Comparison of ENCODE assay signal across 11 cellular contexts in the genomic region with DNA sequence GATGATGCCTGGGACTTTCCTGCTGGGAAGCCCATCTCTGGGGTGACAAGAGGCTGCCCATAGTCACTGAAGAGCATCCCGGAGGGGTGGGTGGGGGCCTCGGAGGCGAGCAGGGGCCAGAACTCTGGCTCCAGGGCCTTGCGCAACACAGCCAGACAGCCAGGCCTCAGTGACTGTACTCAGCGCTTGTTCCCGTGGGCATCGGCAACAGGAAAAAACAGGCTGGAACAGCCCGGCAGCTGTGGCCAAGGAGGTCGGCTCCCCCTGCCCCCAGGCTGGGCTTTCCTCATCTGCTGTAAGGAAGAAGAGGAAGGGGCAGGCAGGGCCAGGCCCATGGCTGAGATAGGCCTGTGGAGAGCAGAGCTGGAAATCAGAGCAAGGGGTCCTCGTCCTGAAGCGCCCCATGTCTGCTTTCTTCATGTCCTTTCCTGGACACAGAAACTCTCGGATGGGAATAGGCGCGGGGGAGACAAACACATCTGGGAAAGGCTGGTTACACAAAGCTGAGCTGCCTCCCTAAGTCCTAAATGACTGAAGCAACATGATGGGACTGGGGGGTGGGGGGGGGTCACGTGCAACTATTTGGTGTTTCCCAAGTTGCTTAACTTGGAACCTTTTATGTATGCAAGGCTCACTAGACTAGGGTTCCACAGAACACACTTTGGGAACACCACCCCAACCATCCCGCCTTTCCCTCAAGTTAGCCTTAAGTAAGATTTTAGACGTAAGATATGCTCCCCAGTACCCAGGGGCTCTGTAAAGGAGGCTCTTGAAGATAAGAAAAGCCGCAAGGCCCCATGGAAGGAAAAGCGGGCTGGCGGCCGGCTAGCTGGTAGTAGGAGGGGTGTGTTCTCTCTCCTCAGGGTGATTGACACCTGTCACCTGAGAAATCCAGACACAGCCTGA. TPM values are rescaled to one million over a fixed set of nuclear protein-coding genes. Genes with fewer than 3 reads are reported as not detected.
DNase-seq lines count a peak whose midpoint lies in the region; ATAC-seq and TF ChIP-seq lines count a peak whose summit lies in the region.
"Had no signal": no experiment of that assay in that cellular context is flagged by ENCODE, and none has a peak within 500 bp of the region (broad histone marks: within the 10 kb centered on the region; RNA-seq: fewer than 3 reads in every experiment).

No MANE protein-coding gene starts in this region.

- WGBS in H9 (ENCODE audit: extremely low coverage, insufficient read length, low lambda C conversion rate) = no CpG with 5 or more reads among the region's 21 CpGs

- TF ChIP-seq CTCF in H9 (conservative IDR thresholded peaks at IDR 0.05) (no peak), left lung (IDR thresholded peaks at IDR 0.05) (no peak)

- H2AFZ ChIP-seq in H9 (ENCODE audit: low read length) = no peak overlapping the region

- H3K23me2 ChIP-seq in H9 (ENCODE audit: insufficient read length, low read depth, low read length, poor library complexity, severe bottlenecking) = no peaks in the 10 kb centered on the region

- H2BK12ac ChIP-seq in H9 (ENCODE audit: insufficient read length, low read depth, low read length) = no peak overlapping the region

- H3K4me1 ChIP-seq in H9 (ENCODE audit: insufficient read depth, low read length) (peaks cover 3% of the 10 kb centered on the region; the same call in 1 of the 2 replicates), left lung (peaks cover 61 to 80% of the 10 kb centered on the region in 2 donors), skeletal muscle tissue (ENCODE audit: control insufficient read depth in 3 of 3, insufficient read depth in 3 of 3, low read length in 3 of 3) (peaks cover 86% of the 10 kb centered on the region in 3 donors)

- no peak overlapping the region for H3T11ph ChIP-seq in H9 (ENCODE audit: low read length)

- H3K4me3 Mint-ChIP-seq in H9 = no peak overlapping the region

- no peak overlapping the region for H2BK15ac ChIP-seq in H9 (ENCODE audit: low read depth, low read length)

- peak overlapping the region in 2 of 3 experiments; percentile 22 to 32; a peak in 2 of 7 replicates for H3K27ac Mint-ChIP-seq in H9

- H3K4me1 Mint-ChIP-seq in H9 = peaks cover 22 to 38% of the 10 kb centered on the region in 2 experiments

- no peak overlapping the region for H2BK5ac ChIP-seq in H9 (ENCODE audit: insufficient read length, low read length)

- intact Hi-C loops in left lung (cut with DNase I) = no loop called here

- H4K91ac ChIP-seq in H9 (ENCODE audit: insufficient read length, low read depth, low read length) = no peak overlapping the region

- H3K27me3 Mint-ChIP-seq in H9 (ENCODE audit: low read depth) = no peaks in the 10 kb centered on the region

- no peaks in the 10 kb centered on the region for H3K27me3 ChIP-seq in H9 (ENCODE audit: insufficient read depth, low read length)
- H3K27me3 ChIP-seq in left lung = no peaks in the 10 kb centered on the region
- H3K27me3 ChIP-seq in skeletal muscle tissue (ENCODE audit: control insufficient read depth in 3 of 3, insufficient read depth in 3 of 3, low read length in 3 of 3) = no peaks in the 10 kb centered on the region

- H3K27ac ChIP-seq in H9 (ENCODE audit: insufficient read length, low read depth, low read length) (no peak overlapping the region), left lung (peak overlapping the region; percentile 58 to 67), skeletal muscle tissue (ENCODE audit: low read depth, low read length) (peak overlapping the region; percentile 75)

- DNase-seq in H9 (no peak), dermis blood vessel endothelial cell (peak; percentile 96), left lung (peak in 1 of 2 donors; percentile 65), Kasumi-1 (lab: John Stamatoyannopoulos, UW) (no peak), NCI-H446 treated with DMSO at 0.1 percent for 48 hours (lab: John Stamatoyannopoulos, UW) (no peak)
- DNase-seq: activated gamma-delta T cell, NCI-H69, occipital lobe had no signal

- H4K8ac ChIP-seq in H9 (replicated peaks; ENCODE audit: insufficient read length, low read depth, low read length) = no peak overlapping the region

- no peaks in the 10 kb centered on the region for H4K20me1 ChIP-seq in H9 (ENCODE audit: control insufficient read depth, insufficient read depth, insufficient read length)

- H3K9ac ChIP-seq in H9 (ENCODE audit: extremely low read depth, insufficient read length, low read length) (no peak overlapping the region), skeletal muscle tissue (ENCODE audit: low read depth in 1 of 3, low read length in 3 of 3) (peak overlapping the region in 2 of 3 donors; percentile 33 to 66)

- H2AK5ac ChIP-seq in H9 (ENCODE audit: insufficient read length, low read length) = no peak overlapping the region

- H2BK20ac ChIP-seq in H9 (ENCODE audit: low read depth, low read length, poor library complexity, severe bottlenecking) = no peak overlapping the region

- H3K9me3 Mint-ChIP-seq in H9 = no peaks in the 10 kb centered on the region

- no peak overlapping the region for H4K5ac ChIP-seq in H9 (ENCODE audit: insufficient read length, low read depth, low read length)

- no peak overlapping the region for H3K4me2 ChIP-seq in H9 (ENCODE audit: insufficient read depth, insufficient read length, low read length)

- ATAC-seq in left lung (peak; percentile 41), GM18858 (IDR thresholded peaks at IDR 0.05; ENCODE audit: unreplicated experiment) (no peak), HG02870 (IDR thresholded peaks at IDR 0.05; ENCODE audit: unreplicated experiment) (no peak)

- no peak overlapping the region for H2BK120ac ChIP-seq in H9 (ENCODE audit: low read depth, low read length, poor library complexity, severe bottlenecking)

- no peaks in the 10 kb centered on the region for H3K36me3 ChIP-seq in left lung
- H3K36me3 ChIP-seq in skeletal muscle tissue (ENCODE audit: control insufficient read depth in 3 of 3, insufficient read depth in 3 of 3, low read length in 3 of 3) = peaks cover 0 to 3% (median 0%) of the 10 kb centered on the region in 3 donors

- no peak overlapping the region for H3K14ac ChIP-seq in H9 (ENCODE audit: insufficient read depth, low read length)

- no peak overlapping the region for H3K4me3 ChIP-seq in left lung
- H3K4me3 ChIP-seq in skeletal muscle tissue (ENCODE audit: low read length in 3 of 3) = no peak overlapping the region

- no peaks in the 10 kb centered on the region for H3K9me3 ChIP-seq in H9 (ENCODE audit: control insufficient read depth, low read depth, low read length)
- H3K9me3 ChIP-seq in left lung = no peaks in the 10 kb centered on the region
- H3K9me3 ChIP-seq in skeletal muscle tissue (ENCODE audit: control insufficient read depth in 3 of 3, low read length in 3 of 3) = no peaks in the 10 kb centered on the region

- no peaks in the 10 kb centered on the region for H3K79me2 ChIP-seq in H9 (ENCODE audit: insufficient read depth, low read length)

- H3K36me3 Mint-ChIP-seq in H9 (ENCODE audit: insufficient read depth in 1 of 3, low read depth in 3 of 3) = peaks cover 0 to 2% (median 0%) of the 10 kb centered on the region in 3 experiments; a peak in 3 of 7 replicates

- H3K79me1 ChIP-seq in H9 (ENCODE audit: insufficient read depth, low read depth, low read length, poor library complexity, severe bottlenecking) = no peaks in the 10 kb centered on the region

- no peak overlapping the region for H3K4ac ChIP-seq in H9 (ENCODE audit: low read depth, low read length)

- no peak overlapping the region for H3K56ac ChIP-seq in H9 (ENCODE audit: insufficient read length, low read depth, low read length)

- H3K18ac ChIP-seq in H9 (ENCODE audit: insufficient read length, low read depth, low read length) = no peak overlapping the region

- H3K23ac ChIP-seq in H9 (ENCODE audit: insufficient read length, low read depth, low read length) = no peak overlapping the region

RNA-seq across cellular contexts. Expression of a gene that starts 30.7 kb away (rescaled TPM):
- 80.8 and 90.0 TPM in 2 replicates for total RNA-seq in H9 (2021)
- 1,406 and 1,997 TPM in 2 replicates for total RNA-seq in dermis blood vessel endothelial cell
- 100 to 1,000 TPM; 324 to 434 TPM for total RNA-seq in left lung
- 152 TPM for total RNA-seq in skeletal muscle tissue
